Comparison of ENCODE assay signal across 8 cellular contexts in genomic region chr15:62067448-62068044, GRCh38. TPM values are rescaled to one million over a fixed set of nuclear protein-coding genes. Genes with fewer than 3 reads are reported as not detected.
DNase-seq lines count a peak whose midpoint lies in the region; ATAC-seq and TF ChIP-seq lines count a peak whose summit lies in the region.

No MANE protein-coding gene starts in this region.

- ATAC-seq in heart right ventricle (peak; percentile 18 to 53 (median 37)), HG02840 (IDR thresholded peaks at IDR 0.05; ENCODE audit: low FRiP score, unreplicated experiment) (no peak), HG02970 (IDR thresholded peaks at IDR 0.05; ENCODE audit: low FRiP score, unreplicated experiment) (no peak)

- H3K27ac ChIP-seq in heart right ventricle, result peak overlapping the region in 3 of 10 donors; percentile 6 to 56 (median 38)

- TF ChIP-seq CTCF in GM13976 (IDR thresholded peaks at IDR 0.05; ENCODE audit: borderline replicate concordance, control extremely low read depth, extremely low read depth, insufficient read depth, missing control alignments) (no peak), heart right ventricle (IDR thresholded peaks at IDR 0.05) (peak in 1 of 9 donors; percentile 16)

- in situ Hi-C loops in GM13976 (cut with MboI; ENCODE audit: low sequenced_read_pairs, unreplicated experiment), result loop anchor here (10.0 kb wide), 1 partner anchor 193 kb away; no protein-coding TSS in a partner anchor

- peaks cover 0 to 30% (median 0%) of the 10 kb centered on the region in 7 donors for H3K27me3 ChIP-seq in heart right ventricle

- 3 to 4% methylated on average over 42 to 62 of the region's 62 CpGs for WGBS in heart right ventricle, 2 donors

- peaks cover 2 to 35% (median 19%) of the 10 kb centered on the region in 9 donors for H3K4me1 ChIP-seq in heart right ventricle

- peak; percentile 32 for DNase-seq in GM13976 (ENCODE audit: low spot score)
- peak; percentile 27 for DNase-seq in NCI-H1105 (lab: John Stamatoyannopoulos, UW)
- DNase-seq in activated naive CD4-positive, alpha-beta T cell treated with Interleukin-2 at 50 U/mL for 16 hours, result peak; percentile 42
- peak in 1 of 2 donors; percentile 38 for DNase-seq in heart right ventricle
- peak; percentile 71 for DNase-seq in retina
- DNase-seq in central memory CD4-positive, alpha-beta T cell, result no peak

- intact Hi-C loops in heart right ventricle (cut with DNase I), result loop anchor here in 4 of 10 donors (5.0 to 10.0 kb wide), 3 partner anchors 100 to 193 kb away; partner anchors contain the start of gene C2CD4B (in 1 of the 4)

- H3K36me3 ChIP-seq in heart right ventricle, result no peaks in the 10 kb centered on the region

- peak overlapping the region in 9 of 10 donors; percentile 45 to 71 (median 57) for H3K4me3 ChIP-seq in heart right ventricle

- no peaks in the 10 kb centered on the region for H3K9me3 ChIP-seq in heart right ventricle

RNA-seq across cellular contexts. Expression of gene C2CD4A, which starts 0.8 kb away (rescaled TPM):
- total RNA-seq in heart right ventricle, result under 1 TPM in 1 of 10 donors, not detected in 9; 0.25 TPM
- under 1 TPM in 1 of 2 donors, not detected in 1; 0.01 TPM for polyA plus RNA-seq in heart right ventricle

RNA-seq across cellular contexts. Expression of gene VPS13C, which starts 7.3 kb away (rescaled TPM):
- 10 to 100 TPM; 28.5 to 59.0 (median 43.4) TPM for total RNA-seq in heart right ventricle
- 10 to 100 TPM in 1 of 2 donors, 1 to 10 TPM in 1; 7.3 to 25.9 TPM for polyA plus RNA-seq in heart right ventricle

Comparison
In these comparisons a context has a peak if more than half of its experiments do, and no peak if none do; other contexts are left out.
1. ATAC-seq: peak in heart right ventricle (8 of 8); none in HG02840 (single experiment) and HG02970 (single experiment).